Comparison of ENCODE assay signal across 11 cellular contexts in genomic region chr2:98446850-98447249, GRCh38. TPM values are rescaled to one million over a fixed set of nuclear protein-coding genes. Genes with fewer than 3 reads are reported as not detected.
DNase-seq lines count a peak whose midpoint lies in the region; ATAC-seq and TF ChIP-seq lines count a peak whose summit lies in the region.
"Had no signal": no experiment of that assay in that cellular context is flagged by ENCODE, and none has a peak within 500 bp of the region (broad histone marks: within the 10 kb centered on the region; RNA-seq: fewer than 3 reads in every experiment).

No MANE protein-coding gene starts in this region.

- no peaks in the 10 kb centered on the region for H3K9me3 Mint-ChIP-seq in activated naive CD8-positive, alpha-beta T cell treated with anti-CD3 and anti-CD28 coated beads, Interleukin-2, amount 50 U/mL, for 24 hours

- H3K27ac Mint-ChIP-seq in activated naive CD8-positive, alpha-beta T cell treated with anti-CD3 and anti-CD28 coated beads, Interleukin-2, amount 50 U/mL, for 24 hours = peak overlapping the region; percentile 94

- H3K79me2 ChIP-seq in DOHH2 (ENCODE audit: control insufficient read depth, low read length) (peaks cover 52% of the 10 kb centered on the region), neural cell (replicated peaks; ENCODE audit: insufficient read depth, low read length) (peaks cover 60% of the 10 kb centered on the region), osteoblast (ENCODE audit: insufficient read depth, low read length) (peaks cover 58% of the 10 kb centered on the region)

- no peak for DNase-seq in Jurkat, Clone E6-1 (ENCODE audit: low read depth, low spot score)
- no peak for DNase-seq in activated naive CD8-positive, alpha-beta T cell treated with anti-CD3 and anti-CD28 coated beads, Interleukin-2, amount 50 U/mL, for 24 hours
- DNase-seq in osteoblast (ENCODE audit: insufficient read length, low spot score, missing footprints) (no peak), lower lobe of right lung (no peak), mucosa of descending colon (no peak)
- DNase-seq: activated CD4-positive, alpha-beta T cell treated with anti-CD3 and anti-CD28 coated beads for 4 hours; foreskin keratinocyte; SK-N-SH; testis had no signal

- no peak for TF ChIP-seq RAD21 in neural cell (conservative IDR thresholded peaks at IDR 0.05)

- no peak for ATAC-seq in activated naive CD8-positive, alpha-beta T cell treated with anti-CD3 and anti-CD28 coated beads, Interleukin-2, amount 50 U/mL, for 24 hours
- ATAC-seq in lower lobe of right lung = no peak
- no peak for ATAC-seq in mucosa of descending colon
- ATAC-seq: foreskin keratinocyte had no signal

- peaks cover 17% of the 10 kb centered on the region for H3K4me1 ChIP-seq in DOHH2 (ENCODE audit: control insufficient read depth, low read length)
- peaks cover 16% of the 10 kb centered on the region for H3K4me1 ChIP-seq in osteoblast (ENCODE audit: insufficient read depth, low read length)
- H3K4me1 ChIP-seq in lower lobe of right lung = peaks cover 34% of the 10 kb centered on the region
- peaks cover 20% of the 10 kb centered on the region for H3K4me1 ChIP-seq in mucosa of descending colon (ENCODE audit: low read depth)
- H3K4me1 ChIP-seq: testis had no signal

- H4K20me1 ChIP-seq in DOHH2 (ENCODE audit: control insufficient read depth, insufficient read depth, low read depth, low read length) (no peaks in the 10 kb centered on the region), neural cell (ENCODE audit: insufficient read depth) (no peaks in the 10 kb centered on the region), osteoblast (ENCODE audit: insufficient read depth, low read length) (peaks cover 17% of the 10 kb centered on the region)

- H3K4me3 ChIP-seq in DOHH2 (ENCODE audit: low read length) = no peak overlapping the region
- peak overlapping the region; percentile 86 for H3K4me3 ChIP-seq in Jurkat, Clone E6-1 (ENCODE audit: low read length)
- peak overlapping the region; percentile 85 for H3K4me3 ChIP-seq in neural cell (ENCODE audit: low read length)
- H3K4me3 ChIP-seq in osteoblast (ENCODE audit: insufficient read depth, low read length) = no peak overlapping the region
- no peak overlapping the region for H3K4me3 ChIP-seq in lower lobe of right lung
- H3K4me3 ChIP-seq in mucosa of descending colon = no peak overlapping the region
- H3K4me3 ChIP-seq: testis had no signal

- H3K27ac ChIP-seq in DOHH2 (ENCODE audit: low read depth, low read length) (no peak overlapping the region), neural cell (ENCODE audit: low read length) (no peak overlapping the region), osteoblast (ENCODE audit: low read depth, low read length) (no peak overlapping the region), lower lobe of right lung (no peak overlapping the region)
- H3K27ac ChIP-seq: foreskin keratinocyte, testis had no signal

- peaks cover 68% of the 10 kb centered on the region for H3K4me1 Mint-ChIP-seq in activated naive CD8-positive, alpha-beta T cell treated with anti-CD3 and anti-CD28 coated beads, Interleukin-2, amount 50 U/mL, for 24 hours

- H3K27me3 Mint-ChIP-seq in activated naive CD8-positive, alpha-beta T cell treated with anti-CD3 and anti-CD28 coated beads, Interleukin-2, amount 50 U/mL, for 24 hours = no peaks in the 10 kb centered on the region

- H3F3A ChIP-seq in DOHH2 (ENCODE audit: control insufficient read depth, insufficient read depth) (0 out of 2 replicates have a peak, but pooled peaks cover 2% of the 10 kb centered on the region), neural cell (ENCODE audit: insufficient read depth, low read length, poor library complexity, severe bottlenecking) (no peaks in the 10 kb centered on the region)

- intact Hi-C loops in lower lobe of right lung (cut with DNase I) = no loop called here
- intact Hi-C loops in mucosa of descending colon (cut with DNase I, micrococcal nuclease) = no loop called here

- TF ChIP-seq EP300 in neural cell (conservative IDR thresholded peaks at IDR 0.05; ENCODE audit: poor library complexity, severe bottlenecking) = no peak

- 0 out of 2 replicates have a peak overlapping the region, but pooled peaks have one; percentile 85 for H3K4me2 ChIP-seq in DOHH2 (ENCODE audit: low read length)
- peak overlapping the region; percentile 68 for H3K4me2 ChIP-seq in neural cell (ENCODE audit: low read length)
- H3K4me2 ChIP-seq in osteoblast (ENCODE audit: insufficient read depth, low read length) = no peak overlapping the region

- H3K4me3 Mint-ChIP-seq in activated naive CD8-positive, alpha-beta T cell treated with anti-CD3 and anti-CD28 coated beads, Interleukin-2, amount 50 U/mL, for 24 hours = peak overlapping the region; percentile 95

- H3K9ac ChIP-seq in neural cell (ENCODE audit: low read length) = no peak overlapping the region
- H3K9ac ChIP-seq: SK-N-SH had no signal

- H2AFZ ChIP-seq in neural cell (ENCODE audit: low read depth, low read length) (no peak overlapping the region), osteoblast (ENCODE audit: low read length) (no peak overlapping the region)

- H3K9me2 ChIP-seq in DOHH2 (replicated peaks; ENCODE audit: control insufficient read depth, low read length) (no peaks in the 10 kb centered on the region), neural cell (ENCODE audit: insufficient read depth, low read length) (no peaks in the 10 kb centered on the region)
- H3K9me2 ChIP-seq: SK-N-SH had no signal

- H3K9me3 ChIP-seq in DOHH2 (ENCODE audit: control insufficient read depth, insufficient read depth, low read length) (no peaks in the 10 kb centered on the region), neural cell (ENCODE audit: low read length) (no peaks in the 10 kb centered on the region), osteoblast (ENCODE audit: low read depth, low read length) (no peaks in the 10 kb centered on the region), lower lobe of right lung (no peaks in the 10 kb centered on the region), mucosa of descending colon (no peaks in the 10 kb centered on the region)
- H3K9me3 ChIP-seq: SK-N-SH, testis had no signal

- no peak for TF ChIP-seq CTCF in DOHH2 (IDR thresholded peaks at IDR 0.05; ENCODE audit: low read depth, low read length, poor library complexity, severe bottlenecking)
- no peak for TF ChIP-seq CTCF in neural cell (IDR thresholded peaks at IDR 0.05; ENCODE audit: poor library complexity, severe bottlenecking)
- TF ChIP-seq CTCF in osteoblast (IDR thresholded peaks at IDR 0.05; ENCODE audit: extremely low read depth, low read depth, low read length) = no peak
- TF ChIP-seq CTCF in lower lobe of right lung (IDR thresholded peaks at IDR 0.05) = no peak
- TF ChIP-seq CTCF in mucosa of descending colon (IDR thresholded peaks at IDR 0.05) = no peak

- peaks cover 3% of the 10 kb centered on the region for H3K36me3 Mint-ChIP-seq in activated naive CD8-positive, alpha-beta T cell treated with anti-CD3 and anti-CD28 coated beads, Interleukin-2, amount 50 U/mL, for 24 hours (ENCODE audit: low read depth)

- H3K36me3 ChIP-seq in DOHH2 (ENCODE audit: control insufficient read depth, low read length) (no peaks in the 10 kb centered on the region), neural cell (ENCODE audit: insufficient read depth, low read length) (peaks cover 1% of the 10 kb centered on the region), osteoblast (ENCODE audit: insufficient read depth, low read length) (no peaks in the 10 kb centered on the region), lower lobe of right lung (no peaks in the 10 kb centered on the region), mucosa of descending colon (ENCODE audit: low read depth) (no peaks in the 10 kb centered on the region)

- no peaks in the 10 kb centered on the region for H3K27me3 ChIP-seq in DOHH2 (ENCODE audit: control insufficient read depth, low read length)
- no peaks in the 10 kb centered on the region for H3K27me3 ChIP-seq in neural cell (ENCODE audit: insufficient read depth, low read depth, low read length)
- peaks cover 2% of the 10 kb centered on the region for H3K27me3 ChIP-seq in osteoblast (ENCODE audit: insufficient read depth, low read length)
- no peaks in the 10 kb centered on the region for H3K27me3 ChIP-seq in lower lobe of right lung (ENCODE audit: low read depth)
- H3K27me3 ChIP-seq: foreskin keratinocyte, testis had no signal

TF ChIP-seq in neural cell, 6 proteins besides CTCF, POLR2A, EP300 and RAD21:
- TF ChIP-seq REST (IDR thresholded peaks at IDR 0.05; ENCODE audit: borderline replicate concordance) (no peak), SMC3 (conservative IDR thresholded peaks at IDR 0.05; ENCODE audit: poor library complexity) (no peak), POLR2AphosphoS5 (IDR thresholded peaks at IDR 0.05) (no peak)

RNA-seq across cellular contexts. Expression of gene INPP4A, which starts 2.2 kb away (rescaled TPM):
- polyA plus RNA-seq in Jurkat, Clone E6-1 (2012; ENCODE audit: insufficient read depth, insufficient read length) = 41.7 TPM
- polyA plus RNA-seq in neural cell = 51.4 and 52.9 TPM in 2 replicates
- 107 TPM in 2 replicates for polyA minus RNA-seq in neural cell
- total RNA-seq in osteoblast = 25.7 and 25.9 TPM in 2 replicates
- total RNA-seq in lower lobe of right lung = 35.6 TPM
- 10 to 100 TPM; 18.2 to 39.8 (median 19.1) TPM for total RNA-seq in mucosa of descending colon

Comparison
In these comparisons a context has a peak if more than half of its experiments do, and no peak if none do; other contexts are left out.
1. H3K4me3 ChIP-seq: peak in Jurkat, Clone E6-1 (single experiment) and neural cell (single experiment); none in DOHH2 (single experiment), osteoblast (single experiment), lower lobe of right lung (single experiment) and mucosa of descending colon (single experiment).